1 cellular context compared by ENCODE assay signal in genomic region chr17:66192378-66192687, GRCh38.
TF ChIP-seq lines count a peak whose summit lies in the region.

No MANE protein-coding gene starts in this region.

TF ChIP-seq in HepG2, 621 proteins besides CTCF, POLR2A, EP300 and RAD21:
- TF ChIP-seq AKNA (CRISPR knock-in tag; IDR thresholded peaks at IDR 0.05; ENCODE audit: borderline replicate concordance) (0 out of 2 replicates have a peak, but pooled peaks have one; percentile 6), ZNF891 (CRISPR knock-in tag; IDR thresholded peaks at IDR 0.05) (no peak), ZNF782 (CRISPR knock-in tag; IDR thresholded peaks at IDR 0.05; ENCODE audit: borderline replicate concordance) (0 out of 2 replicates have a peak, but pooled peaks have one; percentile 3), SOX5 (CRISPR knock-in tag; IDR thresholded peaks at IDR 0.05; ENCODE audit: borderline replicate concordance) (0 out of 2 replicates have a peak, but pooled peaks have one; percentile 2), ZNF383 (CRISPR knock-in tag; IDR thresholded peaks at IDR 0.05; ENCODE audit: borderline replicate concordance) (peak; percentile 12; the same call in 1 of the 2 replicates), CCAR2 (optimal IDR thresholded peaks at IDR 0.05; ENCODE audit: low read depth, low read length) (no peak), XRCC5 (optimal IDR thresholded peaks at IDR 0.05; ENCODE audit: low read length) (peak; percentile 9)
TF ChIP-seq in HepG2: peak in this region for 5.
